In the genomic region with DNA sequence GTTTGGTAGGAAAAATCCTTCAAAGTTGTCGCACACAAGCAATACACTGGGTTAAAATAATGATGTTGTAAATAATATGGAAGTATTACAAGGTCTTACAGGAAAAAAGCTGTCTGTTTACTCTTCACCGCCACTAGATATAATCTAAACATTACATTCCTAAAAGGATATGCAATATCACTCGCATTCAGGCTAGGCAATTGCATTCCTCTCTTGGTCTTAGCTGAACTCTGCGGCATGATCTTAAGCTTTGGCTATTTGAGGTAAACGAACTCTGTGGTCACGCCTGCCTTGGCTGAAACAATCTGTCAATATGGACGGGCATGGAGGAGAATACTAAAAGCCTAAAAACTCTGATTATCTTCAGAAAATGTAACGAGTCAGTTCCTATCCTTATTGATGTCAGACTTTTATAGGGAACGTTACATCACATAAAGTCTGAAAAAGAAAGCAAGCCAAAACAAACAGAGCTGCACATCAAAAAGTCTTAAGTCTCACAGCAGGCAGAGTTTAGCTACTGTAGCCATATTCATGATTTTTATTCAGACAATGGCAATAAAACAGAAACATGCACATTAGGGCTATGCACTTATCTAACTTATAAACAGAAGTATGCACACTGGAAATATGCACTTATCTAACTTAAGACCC, we compare ENCODE assay signal across 10 cellular contexts. TPM values are rescaled to one million over a fixed set of nuclear protein-coding genes. Genes with fewer than 3 reads are reported as not detected.
DNase-seq lines count a peak whose midpoint lies in the region; ATAC-seq and TF ChIP-seq lines count a peak whose summit lies in the region.
"Had no signal": no experiment of that assay in that cellular context is flagged by ENCODE, and none has a peak within 500 bp of the region (broad histone marks: within the 10 kb centered on the region; RNA-seq: fewer than 3 reads in every experiment).

No MANE protein-coding gene starts in this region.

- H3F3A ChIP-seq in SK-N-SH (replicated peaks; ENCODE audit: insufficient read depth) = peaks cover 4% of the 10 kb centered on the region

- CTCF ChIA-PET in SK-N-SH (lab: Yijun Ruan, JAX) = interaction anchor here (1.0 to 4.1 kb wide), 10 partner anchors 10 to 315 kb away, joined by 3 to 20 read pairs (median 5); no protein-coding TSS in a partner anchor

- no peak for TF ChIP-seq CTCF in SK-N-SH (IDR thresholded peaks at IDR 0.05)

- peak; percentile 61 to 78 for DNase-seq in HAP-1 (ENCODE audit: low spot score in 2 of 2)
- DNase-seq in SK-N-SH = no peak
- DNase-seq in hepatic stellate cell (ENCODE audit: low spot score) = peak; percentile 59
- no peak for DNase-seq in activated naive CD4-positive, alpha-beta T cell (lab: John Stamatoyannopoulos, UW)
- DNase-seq in G401 (ENCODE audit: low spot score) = no peak
- DNase-seq in NCI-H524 treated with DMSO at 0.1 percent for 48 hours (lab: John Stamatoyannopoulos, UW) = no peak
- DNase-seq: dorsolateral prefrontal cortex, KBM-7 had no signal

- H3K9me3 ChIP-seq in HAP-1 = no peaks in the 10 kb centered on the region
- no peaks in the 10 kb centered on the region for H3K9me3 ChIP-seq in SK-N-SH
- H3K9me3 ChIP-seq in skeletal muscle satellite cell (replicated peaks; ENCODE audit: low read length) = no peaks in the 10 kb centered on the region

- H3K4me1 ChIP-seq in HAP-1 (peaks cover 12% of the 10 kb centered on the region), SK-N-SH (ENCODE audit: control insufficient read depth in 1 of 2, insufficient read depth in 2 of 2, low read depth in 1 of 2, low read length in 1 of 2) (peaks cover 2 to 7% of the 10 kb centered on the region in 2 experiments; a peak in 3 of 4 replicates), skeletal muscle satellite cell (ENCODE audit: control insufficient read depth, insufficient read depth, low read length) (peaks cover 3% of the 10 kb centered on the region)

- peak in 1 of 2 experiments; percentile 54; a peak in 1 of 4 replicates for TF ChIP-seq EP300 in SK-N-SH (IDR thresholded peaks at IDR 0.05; ENCODE audit: borderline replicate concordance in 1 of 2, low read depth in 1 of 2, low read length in 1 of 2)

- H3K27ac ChIP-seq in SK-N-SH (ENCODE audit: low read depth in 2 of 2, low read length in 1 of 2) = peak overlapping the region in 1 of 2 experiments; percentile 25; a peak in 2 of 4 replicates
- H3K27ac ChIP-seq: dorsolateral prefrontal cortex had no signal

- no peaks in the 10 kb centered on the region for H3K9me2 ChIP-seq in SK-N-SH

- no peaks in the 10 kb centered on the region for H3K27me3 ChIP-seq in HAP-1 (ENCODE audit: low read depth)
- H3K27me3 ChIP-seq in SK-N-SH (ENCODE audit: insufficient read depth) = no peaks in the 10 kb centered on the region
- H3K27me3 ChIP-seq in skeletal muscle satellite cell (ENCODE audit: control insufficient read depth, insufficient read depth, low read length) = peaks cover 5% of the 10 kb centered on the region
- H3K27me3 ChIP-seq: dorsolateral prefrontal cortex had no signal

- H3K4me3 ChIP-seq in HAP-1 = no peak overlapping the region
- H3K4me3 ChIP-seq in SK-N-SH (ENCODE audit: low read depth in 2 of 2, low read length in 1 of 2) = peak overlapping the region; percentile 19 to 22; a peak in 3 of 4 replicates
- H3K4me3 ChIP-seq in skeletal muscle satellite cell (ENCODE audit: low read length) = peak overlapping the region; percentile 32

- H3K4me2 ChIP-seq in SK-N-SH = peak overlapping the region; percentile 54
- peak overlapping the region; percentile 56 for H3K4me2 ChIP-seq in skeletal muscle satellite cell (ENCODE audit: low read length)

- H3K9ac ChIP-seq in SK-N-SH (no peak overlapping the region), skeletal muscle satellite cell (ENCODE audit: low read depth, low read length) (no peak overlapping the region)

- ATAC-seq in HG02642 (IDR thresholded peaks at IDR 0.05; ENCODE audit: poor library complexity, unreplicated experiment) = no peak

- H3K79me2 ChIP-seq in SK-N-SH (ENCODE audit: insufficient read depth) = no peaks in the 10 kb centered on the region

- peak; percentile 6; the same call in 1 of the 2 replicates for TF ChIP-seq RAD21 in SK-N-SH (IDR thresholded peaks at IDR 0.05; ENCODE audit: low read length)

- 3% methylated on average over 9 of the region's 9 CpGs for WGBS in SK-N-SH (ENCODE audit: low lambda C conversion rate)

- H2AFZ ChIP-seq in SK-N-SH (ENCODE audit: low read depth) = peak overlapping the region; percentile 44; the same call in 1 of the 2 replicates

- H4K20me1 ChIP-seq in SK-N-SH (ENCODE audit: insufficient read depth) = no peaks in the 10 kb centered on the region

- POLR2A ChIA-PET in SK-N-SH (lab: Yijun Ruan, JAX) = no interaction called here

- H3K36me3 ChIP-seq in HAP-1 (replicated peaks) = no peaks in the 10 kb centered on the region
- H3K36me3 ChIP-seq in SK-N-SH (replicated peaks in 1 of 2; ENCODE audit: control insufficient read depth in 1 of 2, insufficient read depth in 2 of 2, low read length in 1 of 2) = no peaks in the 10 kb centered on the region
- H3K36me3 ChIP-seq in skeletal muscle satellite cell (ENCODE audit: insufficient read depth, low read length) = no peaks in the 10 kb centered on the region

- in situ Hi-C loops in HAP-1 (cut with MboI; ENCODE audit: low sequenced_read_pairs) = loop anchor here (10.0 kb wide), 1 partner anchor 230 kb away; no protein-coding TSS in a partner anchor
- in situ Hi-C loops in G401 (cut with HindIII; ENCODE audit: low sequenced_read_pairs) = no loop called here

TF ChIP-seq in SK-N-SH, 30 proteins besides CTCF, POLR2A, EP300 and RAD21 (continues in another document):
- TF ChIP-seq POLR2AphosphoS5 (IDR thresholded peaks at IDR 0.05; ENCODE audit: low read depth, low read length) (0 out of 2 replicates have a peak, but pooled peaks have one; percentile 25), IRF3 (IDR thresholded peaks at IDR 0.05; ENCODE audit: low read depth, low read length) (no peak), NRF1 (IDR thresholded peaks at IDR 0.05; ENCODE audit: low read depth, low read length) (no peak), FOXM1 (IDR thresholded peaks at IDR 0.05; ENCODE audit: low read depth) (no peak), MAX (IDR thresholded peaks at IDR 0.05; ENCODE audit: low read depth) (peak; percentile 40; the same call in 1 of the 2 replicates), NFIC (IDR thresholded peaks at IDR 0.05; ENCODE audit: borderline replicate concordance) (peak; percentile 45; the same call in 1 of the 2 replicates), CHD2 (IDR thresholded peaks at IDR 0.05; ENCODE audit: low read length, partially characterized antibody) (no peak), RCOR1 (IDR thresholded peaks at IDR 0.05; ENCODE audit: low read length) (no peak), RXRA (IDR thresholded peaks at IDR 0.05; ENCODE audit: borderline replicate concordance, low read depth) (no peak), TAF1 (IDR thresholded peaks at IDR 0.05; ENCODE audit: borderline replicate concordance, low read depth, low read length) (no peak), USF2 (IDR thresholded peaks at IDR 0.05; ENCODE audit: borderline replicate concordance, low read depth, low read length) (no peak)
- TF ChIP-seq, protein P1, sequence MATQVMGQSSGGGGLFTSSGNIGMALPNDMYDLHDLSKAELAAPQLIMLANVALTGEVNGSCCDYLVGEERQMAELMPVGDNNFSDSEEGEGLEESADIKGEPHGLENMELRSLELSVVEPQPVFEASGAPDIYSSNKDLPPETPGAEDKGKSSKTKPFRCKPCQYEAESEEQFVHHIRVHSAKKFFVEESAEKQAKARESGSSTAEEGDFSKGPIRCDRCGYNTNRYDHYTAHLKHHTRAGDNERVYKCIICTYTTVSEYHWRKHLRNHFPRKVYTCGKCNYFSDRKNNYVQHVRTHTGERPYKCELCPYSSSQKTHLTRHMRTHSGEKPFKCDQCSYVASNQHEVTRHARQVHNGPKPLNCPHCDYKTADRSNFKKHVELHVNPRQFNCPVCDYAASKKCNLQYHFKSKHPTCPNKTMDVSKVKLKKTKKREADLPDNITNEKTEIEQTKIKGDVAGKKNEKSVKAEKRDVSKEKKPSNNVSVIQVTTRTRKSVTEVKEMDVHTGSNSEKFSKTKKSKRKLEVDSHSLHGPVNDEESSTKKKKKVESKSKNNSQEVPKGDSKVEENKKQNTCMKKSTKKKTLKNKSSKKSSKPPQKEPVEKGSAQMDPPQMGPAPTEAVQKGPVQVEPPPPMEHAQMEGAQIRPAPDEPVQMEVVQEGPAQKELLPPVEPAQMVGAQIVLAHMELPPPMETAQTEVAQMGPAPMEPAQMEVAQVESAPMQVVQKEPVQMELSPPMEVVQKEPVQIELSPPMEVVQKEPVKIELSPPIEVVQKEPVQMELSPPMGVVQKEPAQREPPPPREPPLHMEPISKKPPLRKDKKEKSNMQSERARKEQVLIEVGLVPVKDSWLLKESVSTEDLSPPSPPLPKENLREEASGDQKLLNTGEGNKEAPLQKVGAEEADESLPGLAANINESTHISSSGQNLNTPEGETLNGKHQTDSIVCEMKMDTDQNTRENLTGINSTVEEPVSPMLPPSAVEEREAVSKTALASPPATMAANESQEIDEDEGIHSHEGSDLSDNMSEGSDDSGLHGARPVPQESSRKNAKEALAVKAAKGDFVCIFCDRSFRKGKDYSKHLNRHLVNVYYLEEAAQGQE (IDR thresholded peaks at IDR 0.05; ENCODE audit: low read depth, low read length) = no peak

RNA-seq across cellular contexts. Expression of gene FILIP1, which starts 30.8 kb away (rescaled TPM):
- 0.03 TPM in 2 replicates for polyA plus RNA-seq in SK-N-SH (2012; rRNA removed)
- polyA plus RNA-seq in SK-N-SH (2012; cell fraction: cytosol; rRNA removed) = 0.03 and 0.05 TPM in 2 replicates
- 0.06 and 0.07 TPM in 2 replicates for polyA plus RNA-seq in SK-N-SH (2012; cell fraction: nucleus; rRNA removed)
- under 0.01 and 0.44 TPM in 2 replicates for total RNA-seq in skeletal muscle satellite cell (2012; rRNA removed)
- total RNA-seq in G401 (2014; rRNA removed; shearing (Covaris generic)) = not detected in 2 replicates

Comparison
In these comparisons a context has a peak if more than half of its experiments do, and no peak if none do; other contexts are left out.
1. DNase-seq: peak in HAP-1 (2 of 2) and hepatic stellate cell (single experiment); none in SK-N-SH (single experiment), activated naive CD4-positive, alpha-beta T cell (0 of 4), G401 (single experiment) and NCI-H524 treated with DMSO at 0.1 percent for 48 hours (single experiment).